In genomic region chr19:1017115-1017905, GRCh38 we compare ENCODE assay signal across 11 cellular contexts. TPM values are rescaled to one million over a fixed set of nuclear protein-coding genes. Genes with fewer than 3 reads are reported as not detected.
DNase-seq lines count a peak whose midpoint lies in the region; ATAC-seq lines count a peak whose summit lies in the region.
"Had no signal": no experiment of that assay in that cellular context is flagged by ENCODE, and none has a peak within 500 bp of the region (broad histone marks: within the 10 kb centered on the region; RNA-seq: fewer than 3 reads in every experiment).

No MANE protein-coding gene starts in this region.

- peaks cover 0 to 23% (median 18%) of the 10 kb centered on the region in 5 donors for H3K36me3 ChIP-seq in subcutaneous abdominal adipose tissue (ENCODE audit: control insufficient read depth in 5 of 5, insufficient read depth in 5 of 5, low read length in 5 of 5)
- peaks cover 46% of the 10 kb centered on the region for H3K36me3 ChIP-seq in HAP-1 (replicated peaks)

- no peak for DNase-seq in activated T-cell treated with anti-CD3 and anti-CD28 coated beads, Interleukin-2, amount 50 U/mL, for 72 hours
- no peak for DNase-seq in activated T-cell treated with anti-CD3 and anti-CD28 coated beads, Interleukin-2, amount 50 U/mL, for 1 hour
- DNase-seq in activated T-helper 1 cell treated with anti-CD3 and anti-CD28 coated beads, Interleukin-12 subunit alpha, Interleukin-12 subunit beta, Interleukin-2, Interleukin-4 antibody, amounts not matched to agents 30 ng/mL and 10 ng/mL and 1 ng/mL, durations not matched to agents 14 hours and 24 hours and 36 hours (ENCODE audit: low spot score) = no peak
- DNase-seq in immature natural killer cell (no peak), HAP-1 (ENCODE audit: low spot score in 2 of 2) (no peak)
- no peak for DNase-seq in stimulated activated CD4-positive, alpha-beta T cell treated with anti-CD3 and anti-CD28 coated beads, Interleukin-4, amount 100 ng/mL, for 1 hour
- DNase-seq: activated effector memory CD4-positive, alpha-beta T cell treated with Interleukin-2 at 50 U/mL for 16 hours; H7 had no signal

- no peak for ATAC-seq in activated T-cell treated with anti-CD3 and anti-CD28 coated beads, Interleukin-2, amount 50 U/mL, for 72 hours (replicated peaks in 1 of 2)
- no peak for ATAC-seq in HG02938 (IDR thresholded peaks at IDR 0.05; ENCODE audit: unreplicated experiment)

- H3K4me1 ChIP-seq in subcutaneous abdominal adipose tissue (ENCODE audit: control insufficient read depth in 5 of 5, insufficient read depth in 5 of 5, low read length in 5 of 5) (peaks cover 13 to 65% (median 51%) of the 10 kb centered on the region in 5 donors), HAP-1 (peaks cover 10% of the 10 kb centered on the region)

- H3K4me1 Mint-ChIP-seq in activated T-cell treated with anti-CD3 and anti-CD28 coated beads, Interleukin-2, amount 50 U/mL, for 72 hours (ENCODE audit: low read depth) = peaks cover 36% of the 10 kb centered on the region
- peaks cover 28% of the 10 kb centered on the region for H3K4me1 Mint-ChIP-seq in activated T-helper 1 cell treated with anti-CD3 and anti-CD28 coated beads, Interleukin-12 subunit alpha, Interleukin-12 subunit beta, Interleukin-2, Interleukin-4 antibody, amounts not matched to agents 30 ng/mL and 10 ng/mL and 1 ng/mL, durations not matched to agents 14 hours and 24 hours and 36 hours (ENCODE audit: low read depth)
- H3K4me1 Mint-ChIP-seq in immature natural killer cell = peaks cover 29 to 55% of the 10 kb centered on the region in 2 donors

- peaks cover 0 to 10% of the 10 kb centered on the region in 2 donors for H3K36me3 Mint-ChIP-seq in activated T-cell treated with anti-CD3 and anti-CD28 coated beads, Interleukin-2, amount 50 U/mL, for 72 hours (ENCODE audit: insufficient read depth in 2 of 2)
- H3K36me3 Mint-ChIP-seq in activated T-helper 1 cell treated with anti-CD3 and anti-CD28 coated beads, Interleukin-12 subunit alpha, Interleukin-12 subunit beta, Interleukin-2, Interleukin-4 antibody, amounts not matched to agents 30 ng/mL and 10 ng/mL and 1 ng/mL, durations not matched to agents 14 hours and 24 hours and 36 hours (ENCODE audit: low read depth) = peaks cover 6% of the 10 kb centered on the region
- no peaks in the 10 kb centered on the region for H3K36me3 Mint-ChIP-seq in immature natural killer cell

- H3K27ac Mint-ChIP-seq in activated T-cell treated with anti-CD3 and anti-CD28 coated beads, Interleukin-2, amount 50 U/mL, for 72 hours = peak overlapping the region; percentile 77
- H3K27ac Mint-ChIP-seq in activated T-helper 1 cell treated with anti-CD3 and anti-CD28 coated beads, Interleukin-12 subunit alpha, Interleukin-12 subunit beta, Interleukin-2, Interleukin-4 antibody, amounts not matched to agents 30 ng/mL and 10 ng/mL and 1 ng/mL, durations not matched to agents 14 hours and 24 hours and 36 hours = peak overlapping the region; percentile 23
- H3K27ac Mint-ChIP-seq in immature natural killer cell = peak overlapping the region; percentile 12 to 74 (median 66)

- intact Hi-C loops in activated T-helper 1 cell treated with anti-CD3 and anti-CD28 coated beads, Interleukin-12 subunit alpha, Interleukin-12 subunit beta, Interleukin-2, Interleukin-4 antibody, amounts not matched to agents 30 ng/mL and 10 ng/mL and 1 ng/mL, durations not matched to agents 14 hours and 24 hours and 36 hours (cut with micrococcal nuclease) = no loop called here

- peak overlapping the region; percentile 54 to 93 for H3K4me3 Mint-ChIP-seq in activated T-cell treated with anti-CD3 and anti-CD28 coated beads, Interleukin-2, amount 50 U/mL, for 72 hours
- peak overlapping the region; percentile 39 for H3K4me3 Mint-ChIP-seq in activated T-helper 1 cell treated with anti-CD3 and anti-CD28 coated beads, Interleukin-12 subunit alpha, Interleukin-12 subunit beta, Interleukin-2, Interleukin-4 antibody, amounts not matched to agents 30 ng/mL and 10 ng/mL and 1 ng/mL, durations not matched to agents 14 hours and 24 hours and 36 hours
- H3K4me3 Mint-ChIP-seq in immature natural killer cell = peak overlapping the region; percentile 32 to 51 (median 42)

- peak overlapping the region; percentile 16 for H3K27ac ChIP-seq in subcutaneous abdominal adipose tissue (ENCODE audit: low read depth, low read length)

- in situ Hi-C loops in HAP-1 (cut with MboI; ENCODE audit: low sequenced_read_pairs) = no loop called here

- peak overlapping the region in 2 of 5 donors; percentile 1 to 48 for H3K9ac ChIP-seq in subcutaneous abdominal adipose tissue (ENCODE audit: low read length in 5 of 5)

- H3K27me3 ChIP-seq in subcutaneous abdominal adipose tissue (ENCODE audit: control insufficient read depth in 5 of 5, insufficient read depth in 4 of 5, low read length in 5 of 5) (no peaks in the 10 kb centered on the region), HAP-1 (ENCODE audit: low read depth) (no peaks in the 10 kb centered on the region)

- no peaks in the 10 kb centered on the region for H3K9me3 Mint-ChIP-seq in activated T-cell treated with anti-CD3 and anti-CD28 coated beads, Interleukin-2, amount 50 U/mL, for 72 hours
- H3K9me3 Mint-ChIP-seq in activated T-helper 1 cell treated with anti-CD3 and anti-CD28 coated beads, Interleukin-12 subunit alpha, Interleukin-12 subunit beta, Interleukin-2, Interleukin-4 antibody, amounts not matched to agents 30 ng/mL and 10 ng/mL and 1 ng/mL, durations not matched to agents 14 hours and 24 hours and 36 hours = no peaks in the 10 kb centered on the region
- H3K9me3 Mint-ChIP-seq in immature natural killer cell = peaks cover 0 to 2% (median 0%) of the 10 kb centered on the region in 6 donors

- peak overlapping the region in 2 of 5 donors; percentile 17 to 40 for H3K4me3 ChIP-seq in subcutaneous abdominal adipose tissue (ENCODE audit: low read depth in 1 of 5, low read length in 5 of 5)
- no peak overlapping the region for H3K4me3 ChIP-seq in HAP-1

- H3K9me3 ChIP-seq in subcutaneous abdominal adipose tissue (ENCODE audit: control insufficient read depth in 5 of 5, low read length in 5 of 5) (no peaks in the 10 kb centered on the region), HAP-1 (no peaks in the 10 kb centered on the region)

- H3K27me3 Mint-ChIP-seq in activated T-cell treated with anti-CD3 and anti-CD28 coated beads, Interleukin-2, amount 50 U/mL, for 72 hours (ENCODE audit: low read depth) = no peaks in the 10 kb centered on the region
- H3K27me3 Mint-ChIP-seq in activated T-helper 1 cell treated with anti-CD3 and anti-CD28 coated beads, Interleukin-12 subunit alpha, Interleukin-12 subunit beta, Interleukin-2, Interleukin-4 antibody, amounts not matched to agents 30 ng/mL and 10 ng/mL and 1 ng/mL, durations not matched to agents 14 hours and 24 hours and 36 hours (ENCODE audit: insufficient read depth) = peaks cover 2% of the 10 kb centered on the region
- H3K27me3 Mint-ChIP-seq in immature natural killer cell (ENCODE audit: low read depth in 3 of 3) = peaks cover 11 to 17% (median 13%) of the 10 kb centered on the region in 3 donors

RNA-seq across cellular contexts. Expression of gene TMEM259, which starts 3.6 kb away (rescaled TPM):
- 100 to 1,000 TPM; 125 to 127 TPM for total RNA-seq in activated T-cell treated with anti-CD3 and anti-CD28 coated beads, Interleukin-2, amount 50 U/mL, for 72 hours
- total RNA-seq in activated T-helper 1 cell treated with anti-CD3 and anti-CD28 coated beads, Interleukin-12 subunit alpha, Interleukin-12 subunit beta, Interleukin-2, Interleukin-4 antibody, amounts not matched to agents 30 ng/mL and 10 ng/mL and 1 ng/mL, durations not matched to agents 14 hours and 24 hours and 36 hours = 162 and 170 TPM in 2 replicates
- polyA plus RNA-seq in immature natural killer cell = 100 to 1,000 TPM in 1 of 3 donors, 10 to 100 TPM in 2; 45.6 to 102 (median 61.1) TPM

RNA-seq across cellular contexts. Expression of gene RNU6-2, which starts 4.0 kb away (rescaled TPM):
- total RNA-seq in activated T-cell treated with anti-CD3 and anti-CD28 coated beads, Interleukin-2, amount 50 U/mL, for 72 hours = not detected
- total RNA-seq in activated T-helper 1 cell treated with anti-CD3 and anti-CD28 coated beads, Interleukin-12 subunit alpha, Interleukin-12 subunit beta, Interleukin-2, Interleukin-4 antibody, amounts not matched to agents 30 ng/mL and 10 ng/mL and 1 ng/mL, durations not matched to agents 14 hours and 24 hours and 36 hours = not detected in 2 replicates
- polyA plus RNA-seq in immature natural killer cell = not detected
- total RNA-seq: H7, NCI-H460 had no signal

RNA-seq across cellular contexts. Expression of gene CNN2, which starts 9.1 kb away (rescaled TPM):
- total RNA-seq in activated T-cell treated with anti-CD3 and anti-CD28 coated beads, Interleukin-2, amount 50 U/mL, for 72 hours = 100 to 1,000 TPM in 1 of 2 donors, 10 to 100 TPM in 1; 98.9 to 124 TPM
- 112 and 114 TPM in 2 replicates for total RNA-seq in activated T-helper 1 cell treated with anti-CD3 and anti-CD28 coated beads, Interleukin-12 subunit alpha, Interleukin-12 subunit beta, Interleukin-2, Interleukin-4 antibody, amounts not matched to agents 30 ng/mL and 10 ng/mL and 1 ng/mL, durations not matched to agents 14 hours and 24 hours and 36 hours
- polyA plus RNA-seq in immature natural killer cell = 100 to 1,000 TPM; 227 to 382 (median 255) TPM

RNA-seq across cellular contexts. Expression of gene GRIN3B, which starts 17.1 kb away (rescaled TPM):
- total RNA-seq in activated T-cell treated with anti-CD3 and anti-CD28 coated beads, Interleukin-2, amount 50 U/mL, for 72 hours = under 1 TPM; 0.10 to 0.35 TPM
- total RNA-seq in activated T-helper 1 cell treated with anti-CD3 and anti-CD28 coated beads, Interleukin-12 subunit alpha, Interleukin-12 subunit beta, Interleukin-2, Interleukin-4 antibody, amounts not matched to agents 30 ng/mL and 10 ng/mL and 1 ng/mL, durations not matched to agents 14 hours and 24 hours and 36 hours = not detected in 2 replicates
- polyA plus RNA-seq in immature natural killer cell = not detected
- total RNA-seq: NCI-H460 had no signal

RNA-seq across cellular contexts. Expression of gene ABCA7, which starts 22.6 kb away (rescaled TPM):
- 10 to 100 TPM; 34.3 to 37.1 TPM for total RNA-seq in activated T-cell treated with anti-CD3 and anti-CD28 coated beads, Interleukin-2, amount 50 U/mL, for 72 hours
- 15.8 and 18.3 TPM in 2 replicates for total RNA-seq in activated T-helper 1 cell treated with anti-CD3 and anti-CD28 coated beads, Interleukin-12 subunit alpha, Interleukin-12 subunit beta, Interleukin-2, Interleukin-4 antibody, amounts not matched to agents 30 ng/mL and 10 ng/mL and 1 ng/mL, durations not matched to agents 14 hours and 24 hours and 36 hours
- polyA plus RNA-seq in immature natural killer cell = 10 to 100 TPM in 1 of 3 donors, 1 to 10 TPM in 2; 4.5 to 13.3 (median 5.2) TPM

Comparison
In these comparisons a context has a peak if more than half of its experiments do, and no peak if none do; other contexts are left out.
1. H3K27ac Mint-ChIP-seq: peak in every context shown above with its lines; median percentile 77 in activated T-cell treated with anti-CD3 and anti-CD28 coated beads, Interleukin-2, amount 50 U/mL, for 72 hours; 66 in immature natural killer cell; 23 in activated T-helper 1 cell treated with anti-CD3 and anti-CD28 coated beads, Interleukin-12 subunit alpha, Interleukin-12 subunit beta, Interleukin-2, Interleukin-4 antibody, amounts not matched to agents 30 ng/mL and 10 ng/mL and 1 ng/mL, durations not matched to agents 14 hours and 24 hours and 36 hours.